In genomic region chr9:136326777-136327312, GRCh38 we compare ENCODE assay signal across 8 cellular contexts. TPM values are rescaled to one million over a fixed set of nuclear protein-coding genes. Genes with fewer than 3 reads are reported as not detected.
DNase-seq lines count a peak whose midpoint lies in the region; ATAC-seq and TF ChIP-seq lines count a peak whose summit lies in the region.

No MANE protein-coding gene starts in this region.

- H3K27me3 Mint-ChIP-seq in nephron (ENCODE audit: low read depth): peaks cover 6% of the 10 kb centered on the region

- H3K4me3 Mint-ChIP-seq in nephron: peak overlapping the region; percentile 78 to 85 (median 78)

- TF ChIP-seq CTCF in left ventricle myocardium inferior (IDR thresholded peaks at IDR 0.05; ENCODE audit: borderline replicate concordance) (no peak), choroid plexus epithelial cell (conservative IDR thresholded peaks at IDR 0.05; ENCODE audit: low read depth, low read length) (no peak), nephron (IDR thresholded peaks at IDR 0.05; ENCODE audit: unreplicated experiment in 3 of 3) (no peak)

- no peaks in the 10 kb centered on the region for H3K36me3 Mint-ChIP-seq in nephron (ENCODE audit: low read depth)

- peaks cover 22% of the 10 kb centered on the region for H3K4me1 Mint-ChIP-seq in nephron

- ATAC-seq in Right ventricle myocardium superior (ENCODE audit: poor library complexity) (no peak), GM21367 (IDR thresholded peaks at IDR 0.05; ENCODE audit: unreplicated experiment) (no peak), HG03432 (IDR thresholded peaks at IDR 0.05; ENCODE audit: unreplicated experiment) (no peak), GM18861 (IDR thresholded peaks at IDR 0.05; ENCODE audit: unreplicated experiment) (no peak)

- intact Hi-C loops in left ventricle myocardium inferior (cut with micrococcal nuclease): no loop called here
- intact Hi-C loops in Right ventricle myocardium superior (cut with DNase I): no loop called here

- no peaks in the 10 kb centered on the region for H3K9me3 Mint-ChIP-seq in nephron

- peak overlapping the region; percentile 81 for H3K27ac ChIP-seq in left ventricle myocardium inferior (replicated peaks)

- H3K36me3 ChIP-seq in left ventricle myocardium inferior: no peaks in the 10 kb centered on the region

- H3K27me3 ChIP-seq in left ventricle myocardium inferior (ENCODE audit: low read depth): no peaks in the 10 kb centered on the region

- no peaks in the 10 kb centered on the region for H3K9me3 ChIP-seq in left ventricle myocardium inferior (replicated peaks)

- H3K27ac Mint-ChIP-seq in nephron: peak overlapping the region; percentile 28 to 94 (median 71)

- DNase-seq in left ventricle myocardium inferior (no peak), Right ventricle myocardium superior (no peak), choroid plexus epithelial cell (ENCODE audit: low read depth) (peak; percentile 39), DMS153 treated with DMSO at 0.1 percent for 48 hours (lab: John Stamatoyannopoulos, UW; ENCODE audit: unreplicated experiment) (no peak)

- peaks cover 62% of the 10 kb centered on the region for H3K4me1 ChIP-seq in left ventricle myocardium inferior

- H3K4me3 ChIP-seq in left ventricle myocardium inferior (peak overlapping the region; percentile 87), choroid plexus epithelial cell (ENCODE audit: low read depth, low read length) (peak overlapping the region; percentile 79)

RNA-seq across cellular contexts. Expression of gene GPSM1, which starts 0.5 kb away (rescaled TPM):
- total RNA-seq in left ventricle myocardium inferior (69.0 TPM), Right ventricle myocardium superior (50.3 TPM)

RNA-seq across cellular contexts. Expression of gene CCDC187, which starts 23.0 kb away (rescaled TPM):
- total RNA-seq in left ventricle myocardium inferior (not detected), Right ventricle myocardium superior (not detected)

RNA-seq across cellular contexts. Expression of gene DNLZ, which starts 36.7 kb away (rescaled TPM):
- total RNA-seq in left ventricle myocardium inferior: 37.6 TPM
- 39.9 TPM for total RNA-seq in Right ventricle myocardium superior

RNA-seq across cellular contexts. Expression of gene CARD9, which starts 46.6 kb away (rescaled TPM):
- total RNA-seq in left ventricle myocardium inferior (1.2 TPM), Right ventricle myocardium superior (0.78 TPM)
